In the genomic region with DNA sequence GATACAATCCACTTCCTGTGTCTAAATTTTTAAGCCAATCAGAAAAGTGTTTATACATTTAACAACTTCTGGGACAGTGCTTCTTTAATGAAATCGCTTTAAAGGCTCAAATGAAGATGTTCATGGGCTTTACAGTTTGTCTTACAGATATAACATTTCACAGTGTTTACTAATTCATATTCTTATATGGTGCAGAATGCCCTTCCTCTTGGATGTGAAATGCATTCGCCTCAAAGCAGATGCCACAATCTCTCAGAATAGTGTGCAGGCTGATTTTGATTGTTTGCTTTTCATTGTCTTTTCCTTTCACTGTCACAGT, we compare ENCODE assay signal across 9 cellular contexts.
A peak's percentile ranks its signal among the peaks of the same experiment; 100 is the strongest.
DNase-seq lines count a peak whose midpoint lies in the region; ATAC-seq and TF ChIP-seq lines count a peak whose summit lies in the region.
"Had no signal": no experiment of that assay in that cellular context is flagged by ENCODE, and none has a peak within 500 bp of the region (broad histone marks: within the 10 kb centered on the region; RNA-seq: fewer than 3 reads in every experiment).

No MANE protein-coding gene starts in this region.

- no peaks in the 10 kb centered on the region for H3K9me3 Mint-ChIP-seq in T-helper 1 cell treated with Interleukin-12 subunit alpha and Interleukin-12 subunit beta and Interleukin-4 antibody, amounts not matched to agents 30 μg/mL and 1 μg/mL, for 36 hours
- H3K9me3 Mint-ChIP-seq in activated B cell treated with CpG ODN at 0.5 μM for 24 hours, result no peaks in the 10 kb centered on the region
- no peaks in the 10 kb centered on the region for H3K9me3 Mint-ChIP-seq in stimulated activated naive CD8-positive, alpha-beta T cell treated with anti-CD3 and anti-CD28 coated beads, Interleukin-15, amount 100 ng/mL, for 72 hours

- H3K4me3 Mint-ChIP-seq in T-helper 1 cell treated with Interleukin-12 subunit alpha and Interleukin-12 subunit beta and Interleukin-4 antibody, amounts not matched to agents 30 μg/mL and 1 μg/mL, for 36 hours, result peak overlapping the region; percentile 91
- peak overlapping the region; percentile 90 for H3K4me3 Mint-ChIP-seq in activated B cell treated with CpG ODN at 0.5 μM for 24 hours
- peak overlapping the region; percentile 87 to 96 for H3K4me3 Mint-ChIP-seq in stimulated activated naive CD8-positive, alpha-beta T cell treated with anti-CD3 and anti-CD28 coated beads, Interleukin-15, amount 100 ng/mL, for 72 hours

- POLR2A ChIA-PET in activated B cell treated with CpG ODN at 0.5 μM for 24 hours (lab: Charles Lee), result interaction anchor here (2.9 kb wide), 1 partner anchor 103 kb away, joined by 15 read pairs; no protein-coding TSS in a partner anchor

- no peaks in the 10 kb centered on the region for H3K36me3 ChIP-seq in iPS-18a (ENCODE audit: control insufficient read depth, low read depth, low read length)

- no peaks in the 10 kb centered on the region for H3K27me3 Mint-ChIP-seq in T-helper 1 cell treated with Interleukin-12 subunit alpha and Interleukin-12 subunit beta and Interleukin-4 antibody, amounts not matched to agents 30 μg/mL and 1 μg/mL, for 36 hours (ENCODE audit: low read depth)
- no peaks in the 10 kb centered on the region for H3K27me3 Mint-ChIP-seq in activated B cell treated with CpG ODN at 0.5 μM for 24 hours
- no peaks in the 10 kb centered on the region for H3K27me3 Mint-ChIP-seq in stimulated activated naive CD8-positive, alpha-beta T cell treated with anti-CD3 and anti-CD28 coated beads, Interleukin-15, amount 100 ng/mL, for 72 hours

- peak overlapping the region; percentile 81 for H3K9ac ChIP-seq in iPS-18a (ENCODE audit: low read length)

- H3K4me1 Mint-ChIP-seq in T-helper 1 cell treated with Interleukin-12 subunit alpha and Interleukin-12 subunit beta and Interleukin-4 antibody, amounts not matched to agents 30 μg/mL and 1 μg/mL, for 36 hours (ENCODE audit: low read depth), result peaks cover 72% of the 10 kb centered on the region
- peaks cover 83% of the 10 kb centered on the region for H3K4me1 Mint-ChIP-seq in activated B cell treated with CpG ODN at 0.5 μM for 24 hours
- H3K4me1 Mint-ChIP-seq in stimulated activated naive CD8-positive, alpha-beta T cell treated with anti-CD3 and anti-CD28 coated beads, Interleukin-15, amount 100 ng/mL, for 72 hours, result peaks cover 75% of the 10 kb centered on the region

- H3K27ac ChIP-seq in iPS-18a (ENCODE audit: low read length), result peak overlapping the region; percentile 17

- H3K4me1 ChIP-seq in iPS-18a (ENCODE audit: control insufficient read depth, low read depth, low read length), result peaks cover 62% of the 10 kb centered on the region

- intact Hi-C loops in activated B cell treated with CpG ODN at 0.5 μM for 24 hours (cut with micrococcal nuclease), result loop anchor here (1.0 to 5.0 kb wide), 6 partner anchors 14 to 430 kb away; no protein-coding TSS in a partner anchor

- CTCF ChIA-PET in activated B cell treated with CpG ODN at 0.5 μM for 24 hours (lab: Charles Lee), result no interaction called here

- H3K4me3 ChIP-seq in iPS-18a (ENCODE audit: low read length), result peak overlapping the region; percentile 87

- DNase-seq in T-helper 1 cell (no peak), activated B cell treated with CpG ODN at 0.5 μM for 24 hours (no peak), SW 1271 (lab: John Stamatoyannopoulos, UW) (no peak), germinal center (ENCODE audit: low spot score) (no peak)
- DNase-seq in stimulated activated naive CD8-positive, alpha-beta T cell treated with anti-CD3 and anti-CD28 coated beads, Interleukin-15, amount 100 ng/mL, for 72 hours, result no peak
- DNase-seq: GOT3 had no signal

- TF ChIP-seq CTCF in activated B cell treated with CpG ODN at 0.5 μM for 24 hours (IDR thresholded peaks at IDR 0.05), result no peak

- H3K27me3 ChIP-seq in iPS-18a (ENCODE audit: control insufficient read depth, insufficient read depth, low read length), result no peaks in the 10 kb centered on the region

- H3K36me3 Mint-ChIP-seq in T-helper 1 cell treated with Interleukin-12 subunit alpha and Interleukin-12 subunit beta and Interleukin-4 antibody, amounts not matched to agents 30 μg/mL and 1 μg/mL, for 36 hours (ENCODE audit: low read depth), result peaks cover 5% of the 10 kb centered on the region
- peaks cover 3% of the 10 kb centered on the region for H3K36me3 Mint-ChIP-seq in activated B cell treated with CpG ODN at 0.5 μM for 24 hours (ENCODE audit: low read depth)

- ATAC-seq in activated B cell treated with CpG ODN at 0.5 μM for 24 hours (ENCODE audit: low read depth) (no peak), GM18873 (IDR thresholded peaks at IDR 0.05; ENCODE audit: low FRiP score, unreplicated experiment) (no peak)
- no peak for ATAC-seq in stimulated activated naive CD8-positive, alpha-beta T cell treated with anti-CD3 and anti-CD28 coated beads, Interleukin-15, amount 100 ng/mL, for 72 hours

- H3K27ac Mint-ChIP-seq in T-helper 1 cell treated with Interleukin-12 subunit alpha and Interleukin-12 subunit beta and Interleukin-4 antibody, amounts not matched to agents 30 μg/mL and 1 μg/mL, for 36 hours, result peak overlapping the region; percentile 97
- H3K27ac Mint-ChIP-seq in activated B cell treated with CpG ODN at 0.5 μM for 24 hours, result peak overlapping the region; percentile 88
- H3K27ac Mint-ChIP-seq in stimulated activated naive CD8-positive, alpha-beta T cell treated with anti-CD3 and anti-CD28 coated beads, Interleukin-15, amount 100 ng/mL, for 72 hours, result peak overlapping the region; percentile 95 to 97

- no peaks in the 10 kb centered on the region for H3K9me3 ChIP-seq in iPS-18a (ENCODE audit: control insufficient read depth, low read depth, low read length)
